ENCODE assay signal across 20 cellular contexts in the genomic region with DNA sequence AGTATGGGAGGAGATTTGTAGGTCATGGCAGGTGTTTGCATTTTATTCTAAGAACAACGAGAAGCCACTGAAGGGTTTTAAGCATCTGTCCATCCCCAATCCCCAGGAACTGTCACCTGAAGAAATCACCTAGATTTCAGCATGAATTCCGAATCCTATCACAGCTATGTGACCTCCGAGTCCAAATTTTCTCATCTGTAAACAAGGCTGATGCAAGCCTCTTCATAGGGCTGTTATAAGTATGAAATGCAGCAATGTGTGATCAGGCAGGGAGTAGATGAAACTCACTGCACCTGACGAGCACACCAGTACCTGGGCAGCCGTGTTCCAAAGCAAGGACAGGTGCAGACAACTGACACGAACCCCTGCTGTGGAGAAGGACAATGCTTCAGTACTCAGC. TPM values are rescaled to one million over a fixed set of nuclear protein-coding genes. Genes with fewer than 3 reads are reported as not detected.
"Had no signal": no experiment of that assay in that cellular context is flagged by ENCODE, and none has a peak within 500 bp of the region (broad histone marks: within the 10 kb centered on the region; RNA-seq: fewer than 3 reads in every experiment).

No MANE protein-coding gene starts in this region.

- H3K4me1 ChIP-seq: prostate gland, uterus had no signal

- H3K4me3 ChIP-seq: lung, prostate gland, tibial nerve, uterus had no signal

- H3K36me3 ChIP-seq: prostate gland, tibial nerve, uterus had no signal

- H3K27ac ChIP-seq: prostate gland, tibial nerve, uterus had no signal

- DNase-seq: activated B cell treated with CpG ODN at 0.5 μM for 24 hours; activated CD4-positive, alpha-beta T cell treated with anti-CD3 and anti-CD28 coated beads, Interleukin-2, amount 10 ng/mL, durations not matched to agents 24 days and 14 days; activated CD8-positive, alpha-beta memory T cell treated with anti-CD3 and anti-CD28 coated beads, Interleukin-2, amount 50 U/mL, for 4 hours; activated CD8-positive, alpha-beta T cell treated with anti-CD3 and anti-CD28 coated beads, Interleukin-2, amount 10 ng/mL, durations not matched to agents 7 days and 5 days; activated effector memory CD4-positive, alpha-beta T cell treated with anti-CD3 and anti-CD28 coated beads, Interleukin-2, amount 50 U/mL, for 16 hours; activated T-cell treated with anti-CD3 and anti-CD28 coated beads, Interleukin-2, amount 50 U/mL, for 48 hours; left cardiac atrium; midbrain; right cardiac atrium; small intestine; stimulated activated CD4-positive, alpha-beta T cell treated with anti-CD3 and anti-CD28 coated beads, Interleukin-4, amount 100 ng/mL, for 24 hours; stimulated activated naive CD4-positive, alpha-beta T cell; uterus had no signal

- H3K9me3 ChIP-seq: prostate gland, tibial nerve, uterus had no signal

- ATAC-seq: activated CD8-positive, alpha-beta T cell treated with anti-CD3 and anti-CD28 coated beads, Interleukin-2, amount 10 ng/mL, durations not matched to agents 7 days and 5 days; left cardiac atrium; right cardiac atrium had no signal

- H3K27me3 ChIP-seq: tibial nerve, uterus had no signal

RNA-seq across cellular contexts. Expression of gene HABP2, which starts 14.0 kb away (rescaled TPM):
- total RNA-seq: activated B cell treated with CpG ODN at 0.5 μM for 24 hours; activated CD4-positive, alpha-beta T cell treated with anti-CD3 and anti-CD28 coated beads, Interleukin-2, amount 10 ng/mL, durations not matched to agents 24 days and 14 days; activated CD8-positive, alpha-beta T cell treated with anti-CD3 and anti-CD28 coated beads, Interleukin-2, amount 10 ng/mL, durations not matched to agents 7 days and 5 days; cardiac septum; left cardiac atrium; myocyte; omental fat pad; subcutaneous adipose tissue; tibial nerve had no signal
